In the genomic region with DNA sequence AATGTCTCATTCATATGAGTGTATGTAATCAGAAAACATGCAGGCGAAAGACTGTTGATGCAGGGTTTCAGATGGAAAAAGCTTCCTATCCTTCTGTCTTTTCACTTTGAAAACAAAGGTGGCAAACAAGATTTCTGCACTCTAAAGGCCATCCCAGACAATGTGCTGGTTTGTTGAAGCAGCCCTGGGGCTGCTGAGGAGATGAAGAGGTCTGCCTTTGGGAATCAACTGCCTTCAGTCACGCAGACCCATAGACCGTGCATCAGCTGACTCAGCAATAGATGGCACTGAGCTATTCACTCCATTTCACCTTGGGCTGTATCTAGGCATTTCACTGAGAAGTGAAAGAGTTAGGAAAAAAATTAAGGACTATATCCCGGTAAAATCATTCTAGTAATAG, we compare ENCODE assay signal across 2 cellular contexts.
TF ChIP-seq lines count a peak whose summit lies in the region.

No MANE protein-coding gene starts in this region.

TF ChIP-seq in IMR-90, 13 proteins besides CTCF, POLR2A, EP300 and RAD21 (continued from another document):
- TF ChIP-seq, protein P1, sequence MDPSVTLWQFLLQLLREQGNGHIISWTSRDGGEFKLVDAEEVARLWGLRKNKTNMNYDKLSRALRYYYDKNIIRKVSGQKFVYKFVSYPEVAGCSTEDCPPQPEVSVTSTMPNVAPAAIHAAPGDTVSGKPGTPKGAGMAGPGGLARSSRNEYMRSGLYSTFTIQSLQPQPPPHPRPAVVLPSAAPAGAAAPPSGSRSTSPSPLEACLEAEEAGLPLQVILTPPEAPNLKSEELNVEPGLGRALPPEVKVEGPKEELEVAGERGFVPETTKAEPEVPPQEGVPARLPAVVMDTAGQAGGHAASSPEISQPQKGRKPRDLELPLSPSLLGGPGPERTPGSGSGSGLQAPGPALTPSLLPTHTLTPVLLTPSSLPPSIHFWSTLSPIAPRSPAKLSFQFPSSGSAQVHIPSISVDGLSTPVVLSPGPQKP (IDR thresholded peaks at IDR 0.05; ENCODE audit: borderline replicate concordance, low read depth, low read length), result no peak
- TF ChIP-seq CEBPB (IDR thresholded peaks at IDR 0.05; ENCODE audit: low read depth, low read length), result no peak
- no peak for TF ChIP-seq NFE2L2 (IDR thresholded peaks at IDR 0.05; ENCODE audit: low read depth, low read length)
- TF ChIP-seq MAFK (IDR thresholded peaks at IDR 0.05; ENCODE audit: low read depth, low read length), result peak; percentile 61

TF ChIP-seq in K562, 482 proteins besides CTCF, POLR2A, EP300 and RAD21 (continued from another document):
- TF ChIP-seq, protein P2, sequence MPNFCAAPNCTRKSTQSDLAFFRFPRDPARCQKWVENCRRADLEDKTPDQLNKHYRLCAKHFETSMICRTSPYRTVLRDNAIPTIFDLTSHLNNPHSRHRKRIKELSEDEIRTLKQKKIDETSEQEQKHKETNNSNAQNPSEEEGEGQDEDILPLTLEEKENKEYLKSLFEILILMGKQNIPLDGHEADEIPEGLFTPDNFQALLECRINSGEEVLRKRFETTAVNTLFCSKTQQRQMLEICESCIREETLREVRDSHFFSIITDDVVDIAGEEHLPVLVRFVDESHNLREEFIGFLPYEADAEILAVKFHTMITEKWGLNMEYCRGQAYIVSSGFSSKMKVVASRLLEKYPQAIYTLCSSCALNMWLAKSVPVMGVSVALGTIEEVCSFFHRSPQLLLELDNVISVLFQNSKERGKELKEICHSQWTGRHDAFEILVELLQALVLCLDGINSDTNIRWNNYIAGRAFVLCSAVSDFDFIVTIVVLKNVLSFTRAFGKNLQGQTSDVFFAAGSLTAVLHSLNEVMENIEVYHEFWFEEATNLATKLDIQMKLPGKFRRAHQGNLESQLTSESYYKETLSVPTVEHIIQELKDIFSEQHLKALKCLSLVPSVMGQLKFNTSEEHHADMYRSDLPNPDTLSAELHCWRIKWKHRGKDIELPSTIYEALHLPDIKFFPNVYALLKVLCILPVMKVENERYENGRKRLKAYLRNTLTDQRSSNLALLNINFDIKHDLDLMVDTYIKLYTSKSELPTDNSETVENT (CRISPR knock-in tag; IDR thresholded peaks at IDR 0.05), result no peak
- no peak for TF ChIP-seq SP2 (IDR thresholded peaks at IDR 0.05; ENCODE audit: extremely low read depth, low read depth, low read length, poor library complexity, severe bottlenecking)
- no peak for TF ChIP-seq MCM2 (IDR thresholded peaks at IDR 0.05; ENCODE audit: low read depth)
- TF ChIP-seq ZC3H8 (IDR thresholded peaks at IDR 0.05), result no peak
- peak; percentile 25; the same call in 1 of the 2 replicates for TF ChIP-seq MAFK (IDR thresholded peaks at IDR 0.05; ENCODE audit: low read length)
- TF ChIP-seq TAF15 (IDR thresholded peaks at IDR 0.05; ENCODE audit: low read depth, low read length), result no peak
- no peak for TF ChIP-seq SIN3B (IDR thresholded peaks at IDR 0.05; ENCODE audit: low read depth)
- TF ChIP-seq XRCC3 (IDR thresholded peaks at IDR 0.05), result no peak
- TF ChIP-seq SNRNP70 (optimal IDR thresholded peaks at IDR 0.05; ENCODE audit: low read depth, low read length), result no peak
- peak; percentile 43 for TF ChIP-seq MAFF (IDR thresholded peaks at IDR 0.05; ENCODE audit: low read length)
- TF ChIP-seq MAFG (tag; conservative IDR thresholded peaks at IDR 0.05), result 0 out of 2 replicates have a peak, but pooled peaks have one; percentile 17
- peak; percentile 18; the same call in 1 of the 2 replicates for TF ChIP-seq C11orf30 (IDR thresholded peaks at IDR 0.05; ENCODE audit: low read depth)
- TF ChIP-seq MTA3 (IDR thresholded peaks at IDR 0.05; ENCODE audit: borderline replicate concordance), result no peak
- TF ChIP-seq FOXA3 (CRISPR knock-in tag; conservative IDR thresholded peaks at IDR 0.05 in 1 of 2, IDR thresholded peaks at IDR 0.05 in 1 of 2), result no peak
- no peak for TF ChIP-seq ZNF57 (CRISPR knock-in tag; IDR thresholded peaks at IDR 0.05)
- TF ChIP-seq, protein P3, sequence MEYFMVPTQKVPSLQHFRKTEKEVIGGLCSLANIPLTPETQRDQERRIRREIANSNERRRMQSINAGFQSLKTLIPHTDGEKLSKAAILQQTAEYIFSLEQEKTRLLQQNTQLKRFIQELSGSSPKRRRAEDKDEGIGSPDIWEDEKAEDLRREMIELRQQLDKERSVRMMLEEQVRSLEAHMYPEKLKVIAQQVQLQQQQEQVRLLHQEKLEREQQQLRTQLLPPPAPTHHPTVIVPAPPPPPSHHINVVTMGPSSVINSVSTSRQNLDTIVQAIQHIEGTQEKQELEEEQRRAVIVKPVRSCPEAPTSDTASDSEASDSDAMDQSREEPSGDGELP (CRISPR knock-in tag; IDR thresholded peaks at IDR 0.05; ENCODE audit: borderline replicate concordance), result no peak
- TF ChIP-seq FOXK1 (CRISPR knock-in tag; IDR thresholded peaks at IDR 0.05; ENCODE audit: borderline replicate concordance), result no peak
- TF ChIP-seq EGR1 (conservative IDR thresholded peaks at IDR 0.05), result no peak
- no peak for TF ChIP-seq POU5F1 (IDR thresholded peaks at IDR 0.05; ENCODE audit: borderline replicate concordance, low read depth, low read length, partially characterized antibody)
